In genomic region chr3:50354850-50355249, GRCh38 we compare ENCODE assay signal across 27 cellular contexts. TPM values are rescaled to one million over a fixed set of nuclear protein-coding genes. Genes with fewer than 3 reads are reported as not detected.
DNase-seq lines count a peak whose midpoint lies in the region; ATAC-seq, FAIRE-seq and TF ChIP-seq lines count a peak whose summit lies in the region.
"Had no signal": no experiment of that assay in that cellular context is flagged by ENCODE, and none has a peak within 500 bp of the region (broad histone marks: within the 10 kb centered on the region; RNA-seq: fewer than 3 reads in every experiment).

No MANE protein-coding gene starts in this region.

- TF ChIP-seq CTCF in HepG2 (CRISPR knock-in tag; IDR thresholded peaks at IDR 0.05) (no peak), right lobe of liver (IDR thresholded peaks at IDR 0.05) (no peak), brain (conservative IDR thresholded peaks at IDR 0.05) (no peak), thyroid gland (IDR thresholded peaks at IDR 0.05) (no peak)

- TF ChIP-seq EP300 in HepG2 (IDR thresholded peaks at IDR 0.05; ENCODE audit: low read depth in 2 of 2, low read length in 2 of 2) (no peak), HepG2 (CRISPR knock-in tag; IDR thresholded peaks at IDR 0.05; ENCODE audit: borderline replicate concordance) (no peak)

- no TSS peak for BruUV-seq in HepG2 (replicated peaks; lab: Mats Ljungman, UMichigan)

- H3K9me3 Mint-ChIP-seq in brain: peaks cover 0 to 2% (median 0%) of the 10 kb centered on the region in 5 experiments
- H3K9me3 Mint-ChIP-seq: CD8-positive, alpha-beta memory T cell had no signal

- peak overlapping the region in 3 of 5 experiments; percentile 24 to 95 (median 30) for H3K4me3 Mint-ChIP-seq in brain

- CTCF ChIA-PET in HepG2 (lab: Yijun Ruan, JAX; ENCODE audit: low intra/inter-chr PET ratio, low total read pairs): no interaction called here

- H3K27me3 Mint-ChIP-seq in brain: peaks cover 18% of the 10 kb centered on the region
- H3K27me3 Mint-ChIP-seq: CD8-positive, alpha-beta memory T cell had no signal

- TF ChIP-seq RAD21 in HepG2 (CRISPR knock-in tag; IDR thresholded peaks at IDR 0.05): no peak

- POLR2A ChIA-PET in HepG2 (lab: Yijun Ruan, JAX): no interaction called here

- H3K4me1 ChIP-seq in HepG2 (ENCODE audit: insufficient read depth, low read length) (peaks cover 53% of the 10 kb centered on the region), right lobe of liver (peaks cover 0 to 54% (median 29%) of the 10 kb centered on the region in 4 donors), thyroid gland (peaks cover 49 to 59% of the 10 kb centered on the region in 2 donors)

- no peaks in the 10 kb centered on the region for H3K9me3 ChIP-seq in HepG2 (ENCODE audit: low read length)
- H3K9me3 ChIP-seq in right lobe of liver: no peaks in the 10 kb centered on the region
- H3K9me3 ChIP-seq in thyroid gland: no peaks in the 10 kb centered on the region
- H3K9me3 ChIP-seq: MG63, SK-N-SH had no signal

- in situ Hi-C loops in HepG2 (cut with HindIII; ENCODE audit: extremely low pct_ligation_motif_present, low pct_unique_long_range_greater_than_20kb): no loop called here

- H3K36me3 Mint-ChIP-seq in brain: peaks cover 15% of the 10 kb centered on the region

- no peak overlapping the region for H2AFZ ChIP-seq in HepG2 (ENCODE audit: low read length)

- intact Hi-C loops in HepG2 (cut with micrococcal nuclease; ENCODE audit: unreplicated experiment): no loop called here
- intact Hi-C loops in right lobe of liver (cut with DNase I): no loop called here
- intact Hi-C loops in thyroid gland (cut with DNase I): no loop called here
- intact Hi-C loops in cardiac septum (cut with DNase I): loop anchor here (5.0 kb wide), 2 partner anchors 257 to 1147 kb away; partner anchors contain the start of genes CISH and DCAF1

- H3K27me3 ChIP-seq in HepG2 (ENCODE audit: control insufficient read depth in 1 of 2, insufficient read depth in 2 of 2, low read length in 2 of 2) (no peaks in the 10 kb centered on the region), right lobe of liver (no peaks in the 10 kb centered on the region), thyroid gland (no peaks in the 10 kb centered on the region)
- H3K27me3 ChIP-seq: MG63 had no signal

- H3K4me2 ChIP-seq in HepG2 (ENCODE audit: low read depth, low read length): no peak overlapping the region

- ATAC-seq in HepG2: no peak
- ATAC-seq in right lobe of liver: no peak
- ATAC-seq in HG03342 (IDR thresholded peaks at IDR 0.05; ENCODE audit: unreplicated experiment): no peak
- ATAC-seq: HCT116 had no signal

- H4K20me1 ChIP-seq in HepG2 (ENCODE audit: insufficient read depth, low read length): peaks cover 25% of the 10 kb centered on the region

- H3K27ac Mint-ChIP-seq in brain: peak overlapping the region in 1 of 5 experiments; percentile 73

- WGBS in HepG2 (ENCODE audit: low lambda C conversion rate): 100% methylated on average over 2 of the region's 7 CpGs
- WGBS in right lobe of liver (ENCODE audit: insufficient coverage, low coverage, low lambda C conversion rate, missing lambda C conversion rate): no CpG with 5 or more reads among the region's 7 CpGs
- WGBS in thyroid gland, 2 donors: 70 to 80% methylated on average over 2 to 7 of the region's 7 CpGs

- no peak overlapping the region for H3K27ac ChIP-seq in HepG2 (ENCODE audit: extremely low read length, insufficient read depth, low read length)
- H3K27ac ChIP-seq in right lobe of liver: no peak overlapping the region
- H3K27ac ChIP-seq in thyroid gland: peak overlapping the region in 2 of 3 donors; percentile 13 to 85

- no peak for FAIRE-seq in HepG2 (lab: Jason Lieb, UNC)
- FAIRE-seq: A204.1, GM12891, GM19239, RCC 7860 had no signal

- H3K4me1 Mint-ChIP-seq in brain: peaks cover 79% of the 10 kb centered on the region

- TF ChIP-seq POLR2A in HepG2 (IDR thresholded peaks at IDR 0.05; ENCODE audit: insufficient read depth in 1 of 2, low read depth in 2 of 2, low read length in 2 of 2) (no peak), right lobe of liver (IDR thresholded peaks at IDR 0.05) (no peak), thyroid gland (IDR thresholded peaks at IDR 0.05) (no peak)

- DNase-seq in HepG2 (ENCODE audit: low spot score): no peak
- no peak for DNase-seq in right lobe of liver
- no peak for DNase-seq in thyroid gland
- no peak for DNase-seq in cardiac septum (ENCODE audit: low spot score)
- DNase-seq: C1 segment of cervical spinal cord; CD8-positive, alpha-beta memory T cell; DMS 273 treated with DMSO at 0.1 percent for 48 hours; DMS79; EL; GDM1; KBM-7; MG63; NCI-H1105 treated with DMSO at 0.1 percent for 48 hours; NCI-H146; NCI-H1930; NCI-H2107; NCI-H524; NCI-H774; SK-N-SH; SW 1271 had no signal

- peaks cover 44% of the 10 kb centered on the region for H3K79me2 ChIP-seq in HepG2 (ENCODE audit: insufficient read depth, low read length)

- no peak overlapping the region for H3K4me3 ChIP-seq in HepG2 (replicated peaks in 1 of 3; ENCODE audit: insufficient read depth in 1 of 3, low read depth in 2 of 3, low read length in 3 of 3)
- no peak overlapping the region for H3K4me3 ChIP-seq in right lobe of liver
- H3K4me3 ChIP-seq in thyroid gland (replicated peaks in 1 of 3): no peak overlapping the region
- H3K4me3 ChIP-seq: MG63 had no signal

- H3K9ac ChIP-seq in HepG2 (ENCODE audit: insufficient read depth, low read depth, low read length): no peak overlapping the region
- H3K9ac ChIP-seq: SK-N-SH had no signal

- H3K36me3 ChIP-seq in HepG2 (replicated peaks in 1 of 2; ENCODE audit: control insufficient read depth in 1 of 2, insufficient read depth in 2 of 2, low read length in 2 of 2) (peaks cover 10 to 31% of the 10 kb centered on the region in 2 experiments; a peak in 4 of 5 replicates), right lobe of liver (peaks cover 0 to 24% (median 5%) of the 10 kb centered on the region in 4 donors), thyroid gland (peaks cover 23 to 28% of the 10 kb centered on the region in 2 donors)

RNA-seq across cellular contexts. Expression of gene CYB561D2, which starts 4.2 kb away (rescaled TPM):
- total RNA-seq in HepG2 (2016; rRNA removed; fragmentation: Illumina TruSeq; extraction: Trizol) (9.1 and 17.2 TPM in 2 replicates), right lobe of liver (10 to 100 TPM; 14.3 to 29.4 (median 20.7) TPM), thyroid gland (10 to 100 TPM; 23.6 to 66.0 (median 43.6) TPM), cardiac septum (6.4 TPM)
- total RNA-seq in HepG2 (2016; cell fraction: cytosol; rRNA removed; fragmentation: Illumina TruSeq; extraction: Trizol; ENCODE audit: low read depth): 6.8 and 7.1 TPM in 2 replicates
- total RNA-seq in HepG2 (2016; cell fraction: insoluble cytoplasmic fraction; rRNA removed; fragmentation: Illumina TruSeq; extraction: Trizol): 10.9 and 17.6 TPM in 2 replicates
- 8.0 and 11.0 TPM in 2 replicates for total RNA-seq in HepG2 (2016; cell fraction: membrane; rRNA removed; fragmentation: Illumina TruSeq; extraction: Trizol)
- 14.5 and 17.6 TPM in 2 replicates for total RNA-seq in HepG2 (2016; cell fraction: nucleus; rRNA removed; fragmentation: Illumina TruSeq; extraction: Trizol)
- polyA plus RNA-seq in HepG2 (2011; rRNA removed) (11.1 and 13.0 TPM in 2 replicates), brain (ENCODE audit: insufficient read depth, low read depth, low replicate concordance) (14.4 TPM)
- 12.5 and 18.2 TPM in 2 replicates for polyA plus RNA-seq in HepG2 (2011; cell fraction: cytosol; rRNA removed)
- 19.9 and 20.1 TPM in 2 replicates for polyA plus RNA-seq in HepG2 (2011; cell fraction: nucleus; rRNA removed)
- 5.5 and 7.1 TPM in 2 replicates for polyA plus RNA-seq in HepG2 (2012)
- polyA plus RNA-seq in HepG2 (2016; cell fraction: cytosol; fragmentation: Illumina TruSeq; extraction: Trizol; ENCODE audit: low read depth): 4.0 and 5.4 TPM in 2 replicates
- polyA plus RNA-seq in HepG2 (2016; cell fraction: insoluble cytoplasmic fraction; fragmentation: Illumina TruSeq; extraction: Trizol; ENCODE audit: low read depth): 7.6 and 9.4 TPM in 2 replicates
- polyA plus RNA-seq in HepG2 (2016; cell fraction: membrane; fragmentation: Illumina TruSeq; extraction: Trizol; ENCODE audit: low read depth): 5.1 and 6.2 TPM in 2 replicates
- 21.6 and 22.2 TPM in 2 replicates for polyA plus RNA-seq in HepG2 (2016; cell fraction: nucleus; fragmentation: Illumina TruSeq; extraction: Trizol; ENCODE audit: insufficient read depth, low read depth)
- polyA minus RNA-seq in HepG2 (2011; rRNA and poly(A)+ RNA removed; ENCODE audit: low replicate concordance): 25.5 and 51.4 TPM in 2 replicates
- polyA minus RNA-seq in HepG2 (2011; cell fraction: cytosol; rRNA and poly(A)+ RNA removed): 3.2 and 4.9 TPM in 2 replicates
- polyA minus RNA-seq in HepG2 (2011; cell fraction: nucleus; rRNA and poly(A)+ RNA removed): 8.7 and 11.7 TPM in 2 replicates

RNA-seq across cellular contexts. Expression of gene NPRL2, which starts 4.3 kb away (rescaled TPM):
- total RNA-seq in HepG2 (2016; rRNA removed; fragmentation: Illumina TruSeq; extraction: Trizol): 25.3 and 30.6 TPM in 2 replicates
- 8.8 and 10.0 TPM in 2 replicates for total RNA-seq in HepG2 (2016; cell fraction: cytosol; rRNA removed; fragmentation: Illumina TruSeq; extraction: Trizol; ENCODE audit: low read depth)
- total RNA-seq in HepG2 (2016; cell fraction: insoluble cytoplasmic fraction; rRNA removed; fragmentation: Illumina TruSeq; extraction: Trizol): 30.7 and 30.9 TPM in 2 replicates
- total RNA-seq in HepG2 (2016; cell fraction: membrane; rRNA removed; fragmentation: Illumina TruSeq; extraction: Trizol): 12.0 and 12.5 TPM in 2 replicates
- 18.9 and 19.6 TPM in 2 replicates for total RNA-seq in HepG2 (2016; cell fraction: nucleus; rRNA removed; fragmentation: Illumina TruSeq; extraction: Trizol)
- polyA plus RNA-seq in HepG2 (2011; rRNA removed): 51.4 and 52.7 TPM in 2 replicates
- polyA plus RNA-seq in HepG2 (2011; cell fraction: cytosol; rRNA removed): 34.7 and 41.4 TPM in 2 replicates
- 127 and 140 TPM in 2 replicates for polyA plus RNA-seq in HepG2 (2011; cell fraction: nucleus; rRNA removed)
- polyA plus RNA-seq in HepG2 (2012): 13.7 and 18.3 TPM in 2 replicates
- polyA plus RNA-seq in HepG2 (2016; cell fraction: cytosol; fragmentation: Illumina TruSeq; extraction: Trizol; ENCODE audit: low read depth): 5.2 and 6.1 TPM in 2 replicates
- polyA plus RNA-seq in HepG2 (2016; cell fraction: insoluble cytoplasmic fraction; fragmentation: Illumina TruSeq; extraction: Trizol; ENCODE audit: low read depth): 22.7 and 25.4 TPM in 2 replicates
- polyA plus RNA-seq in HepG2 (2016; cell fraction: membrane; fragmentation: Illumina TruSeq; extraction: Trizol; ENCODE audit: low read depth): 7.5 and 10.8 TPM in 2 replicates
- polyA plus RNA-seq in HepG2 (2016; cell fraction: nucleus; fragmentation: Illumina TruSeq; extraction: Trizol; ENCODE audit: insufficient read depth, low read depth): 37.1 and 38.0 TPM in 2 replicates
- polyA minus RNA-seq in HepG2 (2011; rRNA and poly(A)+ RNA removed; ENCODE audit: low replicate concordance): 32.6 and 44.8 TPM in 2 replicates
- polyA minus RNA-seq in HepG2 (2011; cell fraction: cytosol; rRNA and poly(A)+ RNA removed): 11.1 and 13.9 TPM in 2 replicates
- polyA minus RNA-seq in HepG2 (2011; cell fraction: nucleus; rRNA and poly(A)+ RNA removed): 21.0 and 32.1 TPM in 2 replicates
- 10 to 100 TPM; 10.6 to 18.3 (median 14.4) TPM for total RNA-seq in right lobe of liver
- polyA plus RNA-seq in brain (ENCODE audit: insufficient read depth, low read depth, low replicate concordance): 26.0 TPM
- total RNA-seq in thyroid gland: 10 to 100 TPM; 13.4 to 30.6 (median 24.7) TPM
- 19.1 TPM for total RNA-seq in cardiac septum

RNA-seq across cellular contexts. Expression of gene TMEM115, which starts 4.5 kb away (rescaled TPM):
- total RNA-seq in HepG2 (2016; rRNA removed; fragmentation: Illumina TruSeq; extraction: Trizol) (15.2 and 30.7 TPM in 2 replicates), right lobe of liver (10 to 100 TPM; 15.0 to 30.9 (median 19.2) TPM), thyroid gland (100 to 1,000 TPM in 1 of 4 donors, 10 to 100 TPM in 3; 70.0 to 111 (median 85.1) TPM), cardiac septum (26.6 TPM)
- 4.8 and 5.2 TPM in 2 replicates for total RNA-seq in HepG2 (2016; cell fraction: cytosol; rRNA removed; fragmentation: Illumina TruSeq; extraction: Trizol; ENCODE audit: low read depth)
- 18.3 and 29.9 TPM in 2 replicates for total RNA-seq in HepG2 (2016; cell fraction: insoluble cytoplasmic fraction; rRNA removed; fragmentation: Illumina TruSeq; extraction: Trizol)
- total RNA-seq in HepG2 (2016; cell fraction: membrane; rRNA removed; fragmentation: Illumina TruSeq; extraction: Trizol): 11.2 and 12.9 TPM in 2 replicates
- 25.2 and 25.9 TPM in 2 replicates for total RNA-seq in HepG2 (2016; cell fraction: nucleus; rRNA removed; fragmentation: Illumina TruSeq; extraction: Trizol)
- polyA plus RNA-seq in HepG2 (2011; rRNA removed) (22.1 and 31.0 TPM in 2 replicates), brain (ENCODE audit: insufficient read depth, low read depth, low replicate concordance) (28.5 TPM)
- polyA plus RNA-seq in HepG2 (2011; cell fraction: cytosol; rRNA removed): 27.0 and 35.1 TPM in 2 replicates
- polyA plus RNA-seq in HepG2 (2011; cell fraction: nucleus; rRNA removed): 21.0 and 23.7 TPM in 2 replicates
- polyA plus RNA-seq in HepG2 (2012): 14.3 and 23.3 TPM in 2 replicates
- polyA plus RNA-seq in HepG2 (2016; cell fraction: cytosol; fragmentation: Illumina TruSeq; extraction: Trizol; ENCODE audit: low read depth): 3.1 and 3.5 TPM in 2 replicates
- 19.0 and 20.7 TPM in 2 replicates for polyA plus RNA-seq in HepG2 (2016; cell fraction: insoluble cytoplasmic fraction; fragmentation: Illumina TruSeq; extraction: Trizol; ENCODE audit: low read depth)
- polyA plus RNA-seq in HepG2 (2016; cell fraction: membrane; fragmentation: Illumina TruSeq; extraction: Trizol; ENCODE audit: low read depth): 7.4 and 9.5 TPM in 2 replicates
- polyA plus RNA-seq in HepG2 (2016; cell fraction: nucleus; fragmentation: Illumina TruSeq; extraction: Trizol; ENCODE audit: insufficient read depth, low read depth): 41.3 and 45.4 TPM in 2 replicates
- polyA minus RNA-seq in HepG2 (2011; rRNA and poly(A)+ RNA removed; ENCODE audit: low replicate concordance): 64.3 and 65.6 TPM in 2 replicates
- polyA minus RNA-seq in HepG2 (2011; cell fraction: cytosol; rRNA and poly(A)+ RNA removed): 21.5 and 22.0 TPM in 2 replicates
- 12.6 and 13.4 TPM in 2 replicates for polyA minus RNA-seq in HepG2 (2011; cell fraction: nucleus; rRNA and poly(A)+ RNA removed)

RNA-seq across cellular contexts. Expression of gene ZMYND10, which starts 9.3 kb away (rescaled TPM):
- 0.49 and 0.60 TPM in 2 replicates for total RNA-seq in HepG2 (2016; rRNA removed; fragmentation: Illumina TruSeq; extraction: Trizol)
- 0.40 and 0.53 TPM in 2 replicates for total RNA-seq in HepG2 (2016; cell fraction: cytosol; rRNA removed; fragmentation: Illumina TruSeq; extraction: Trizol; ENCODE audit: low read depth)
- total RNA-seq in HepG2 (2016; cell fraction: insoluble cytoplasmic fraction; rRNA removed; fragmentation: Illumina TruSeq; extraction: Trizol): 0.33 and 0.56 TPM in 2 replicates
- total RNA-seq in HepG2 (2016; cell fraction: membrane; rRNA removed; fragmentation: Illumina TruSeq; extraction: Trizol): 0.15 and 0.52 TPM in 2 replicates
- total RNA-seq in HepG2 (2016; cell fraction: nucleus; rRNA removed; fragmentation: Illumina TruSeq; extraction: Trizol): 0.44 and 1.2 TPM in 2 replicates
- 0.74 and 1.8 TPM in 2 replicates for polyA plus RNA-seq in HepG2 (2011; rRNA removed)
- polyA plus RNA-seq in HepG2 (2011; cell fraction: cytosol; rRNA removed): 0.30 and 0.62 TPM in 2 replicates
- polyA plus RNA-seq in HepG2 (2011; cell fraction: nucleus; rRNA removed): 6.6 and 8.0 TPM in 2 replicates
- 0.51 and 1.8 TPM in 2 replicates for polyA plus RNA-seq in HepG2 (2012)
- polyA plus RNA-seq in HepG2 (2016; cell fraction: cytosol; fragmentation: Illumina TruSeq; extraction: Trizol; ENCODE audit: low read depth): 0.24 and 0.28 TPM in 2 replicates
- not detected in 2 replicates for polyA plus RNA-seq in HepG2 (2016; cell fraction: insoluble cytoplasmic fraction; fragmentation: Illumina TruSeq; extraction: Trizol; ENCODE audit: low read depth)
- polyA plus RNA-seq in HepG2 (2016; cell fraction: membrane; fragmentation: Illumina TruSeq; extraction: Trizol; ENCODE audit: low read depth): 0.17 and 0.38 TPM in 2 replicates
- 1.5 and 2.3 TPM in 2 replicates for polyA plus RNA-seq in HepG2 (2016; cell fraction: nucleus; fragmentation: Illumina TruSeq; extraction: Trizol; ENCODE audit: insufficient read depth, low read depth)
- polyA minus RNA-seq in HepG2 (2011; rRNA and poly(A)+ RNA removed; ENCODE audit: low replicate concordance): 0.54 and 0.56 TPM in 2 replicates
- not detected in 2 replicates for polyA minus RNA-seq in HepG2 (2011; cell fraction: cytosol; rRNA and poly(A)+ RNA removed)
- 0.50 and 0.52 TPM in 2 replicates for polyA minus RNA-seq in HepG2 (2011; cell fraction: nucleus; rRNA and poly(A)+ RNA removed)
- total RNA-seq in right lobe of liver: under 1 TPM; 0.25 to 0.70 (median 0.46) TPM
- 18.3 TPM for polyA plus RNA-seq in brain (ENCODE audit: insufficient read depth, low read depth, low replicate concordance)
- total RNA-seq in thyroid gland: 1 to 10 TPM; 3.6 to 8.1 (median 4.4) TPM
- total RNA-seq in cardiac septum: 0.35 TPM

RNA-seq across cellular contexts. Expression of gene RASSF1, which starts 14.2 kb away (rescaled TPM):
- total RNA-seq in HepG2 (2016; rRNA removed; fragmentation: Illumina TruSeq; extraction: Trizol) (7.7 and 10.2 TPM in 2 replicates), right lobe of liver (10 to 100 TPM in 3 of 6 experiments, 1 to 10 TPM in 3; 5.2 to 17.8 (median 9.1) TPM), thyroid gland (10 to 100 TPM; 18.9 to 42.6 (median 24.8) TPM), cardiac septum (11.0 TPM)
- 2.7 TPM in 2 replicates for total RNA-seq in HepG2 (2016; cell fraction: cytosol; rRNA removed; fragmentation: Illumina TruSeq; extraction: Trizol; ENCODE audit: low read depth)
- total RNA-seq in HepG2 (2016; cell fraction: insoluble cytoplasmic fraction; rRNA removed; fragmentation: Illumina TruSeq; extraction: Trizol): 7.2 and 11.0 TPM in 2 replicates
- 5.2 and 5.8 TPM in 2 replicates for total RNA-seq in HepG2 (2016; cell fraction: membrane; rRNA removed; fragmentation: Illumina TruSeq; extraction: Trizol)
- 13.0 and 14.3 TPM in 2 replicates for total RNA-seq in HepG2 (2016; cell fraction: nucleus; rRNA removed; fragmentation: Illumina TruSeq; extraction: Trizol)
- polyA plus RNA-seq in HepG2 (2011; rRNA removed) (27.5 and 28.6 TPM in 2 replicates), brain (ENCODE audit: insufficient read depth, low read depth, low replicate concordance) (25.5 TPM)
- 23.8 and 31.2 TPM in 2 replicates for polyA plus RNA-seq in HepG2 (2011; cell fraction: cytosol; rRNA removed)
- 38.6 and 41.6 TPM in 2 replicates for polyA plus RNA-seq in HepG2 (2011; cell fraction: nucleus; rRNA removed)
- 11.2 and 17.2 TPM in 2 replicates for polyA plus RNA-seq in HepG2 (2012)
- 2.5 and 2.6 TPM in 2 replicates for polyA plus RNA-seq in HepG2 (2016; cell fraction: cytosol; fragmentation: Illumina TruSeq; extraction: Trizol; ENCODE audit: low read depth)
- 7.5 and 8.1 TPM in 2 replicates for polyA plus RNA-seq in HepG2 (2016; cell fraction: insoluble cytoplasmic fraction; fragmentation: Illumina TruSeq; extraction: Trizol; ENCODE audit: low read depth)
- 3.3 TPM in 2 replicates for polyA plus RNA-seq in HepG2 (2016; cell fraction: membrane; fragmentation: Illumina TruSeq; extraction: Trizol; ENCODE audit: low read depth)
- 32.3 and 32.6 TPM in 2 replicates for polyA plus RNA-seq in HepG2 (2016; cell fraction: nucleus; fragmentation: Illumina TruSeq; extraction: Trizol; ENCODE audit: insufficient read depth, low read depth)
- 14.7 and 35.5 TPM in 2 replicates for polyA minus RNA-seq in HepG2 (2011; rRNA and poly(A)+ RNA removed; ENCODE audit: low replicate concordance)
- 4.9 and 5.4 TPM in 2 replicates for polyA minus RNA-seq in HepG2 (2011; cell fraction: cytosol; rRNA and poly(A)+ RNA removed)
- polyA minus RNA-seq in HepG2 (2011; cell fraction: nucleus; rRNA and poly(A)+ RNA removed): 9.9 and 10.0 TPM in 2 replicates

Comparison
In these comparisons a context has a peak if more than half of its experiments do, and no peak if none do; other contexts are left out.
1. H3K27ac ChIP-seq: peak in thyroid gland (2 of 3); none in HepG2 (single experiment) and right lobe of liver (0 of 3).